ENCODE assay signal across 12 cellular contexts in the genomic region with DNA sequence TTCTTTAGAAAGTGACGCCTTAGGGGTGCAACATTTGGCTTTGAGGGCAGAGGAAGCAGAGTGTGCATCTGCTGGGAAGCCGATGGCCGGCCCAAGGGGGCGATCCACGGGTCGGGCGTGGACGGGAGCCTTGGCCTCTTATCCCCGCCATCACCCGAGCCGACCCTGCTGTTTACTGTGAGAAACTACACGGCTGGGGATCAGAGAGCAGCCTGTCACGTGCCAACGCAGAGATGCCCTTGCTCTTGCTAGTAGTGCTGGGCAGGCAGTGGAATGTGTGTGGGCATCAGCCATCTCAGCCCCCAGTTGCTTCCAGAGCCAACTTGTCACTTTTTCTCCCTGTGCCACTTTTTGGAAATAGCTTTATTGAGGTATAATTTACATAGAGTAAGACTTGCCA. TPM values are rescaled to one million over a fixed set of nuclear protein-coding genes. Genes with fewer than 3 reads are reported as not detected.
DNase-seq lines count a peak whose midpoint lies in the region; ATAC-seq, FAIRE-seq and TF ChIP-seq lines count a peak whose summit lies in the region.
"Had no signal": no experiment of that assay in that cellular context is flagged by ENCODE, and none has a peak within 500 bp of the region (broad histone marks: within the 10 kb centered on the region; RNA-seq: fewer than 3 reads in every experiment).

No MANE protein-coding gene starts in this region.

- no peak overlapping the region for H3K4me3 ChIP-seq in HUES6 (ENCODE audit: low read depth, low read length)
- no peak overlapping the region for H3K4me3 ChIP-seq in spleen
- H3K4me3 ChIP-seq in A673 (ENCODE audit: low read depth, low read length, poor library complexity, severe bottlenecking), result no peak overlapping the region

- H3K9me3 ChIP-seq in HUES6 (ENCODE audit: control insufficient read depth, insufficient read depth, low read depth, low read length) (no peaks in the 10 kb centered on the region), spleen (no peaks in the 10 kb centered on the region), A673 (ENCODE audit: low read depth, low read length, poor library complexity, severe bottlenecking) (no peaks in the 10 kb centered on the region)

- POLR2A ChIA-PET in A673 (lab: Charles Lee; ENCODE audit: low non-redundant PET), result no interaction called here

- DNase-seq in caudate nucleus (lab: John Stamatoyannopoulos, UW) (peak in 16 of 61 donors; percentile 11 to 57 (median 30)), spleen (peak; percentile 31), H54 (ENCODE audit: insufficient read length, low spot score) (no peak), SKM-1 treated with dmso at 0.1 percent for 144 hours (lab: John Stamatoyannopoulos, UW; ENCODE audit: unreplicated experiment) (no peak), A673 (ENCODE audit: low spot score) (no peak)
- DNase-seq: amniotic stem cell; CD8-positive, alpha-beta T cell; NCI-H774; T-helper 1 cell had no signal

- H3K9ac ChIP-seq in HUES6 (ENCODE audit: low read length), result no peak overlapping the region

- no peak for ATAC-seq in HG03432 (IDR thresholded peaks at IDR 0.05; ENCODE audit: unreplicated experiment)
- ATAC-seq: CD8-positive, alpha-beta T cell had no signal

- no peak for FAIRE-seq in H54 (lab: Jason Lieb, UNC)

- no peaks in the 10 kb centered on the region for H3K27me3 ChIP-seq in HUES6 (ENCODE audit: control insufficient read depth, insufficient read depth, low read length)
- no peaks in the 10 kb centered on the region for H3K27me3 ChIP-seq in layer of hippocampus (ENCODE audit: control insufficient read depth, insufficient read depth, low read length)
- no peaks in the 10 kb centered on the region for H3K27me3 ChIP-seq in spleen (replicated peaks in 1 of 7)
- H3K27me3 ChIP-seq in A673 (replicated peaks; ENCODE audit: insufficient read depth, low read depth, low read length, poor library complexity), result no peaks in the 10 kb centered on the region

- H3K4me1 ChIP-seq in HUES6 (ENCODE audit: control insufficient read depth, insufficient read depth, low read length), result peaks cover 28% of the 10 kb centered on the region
- peaks cover 9 to 87% (median 53%) of the 10 kb centered on the region in 6 donors for H3K4me1 ChIP-seq in spleen
- H3K4me1 ChIP-seq in A673 (ENCODE audit: insufficient read depth, low read length, poor library complexity, severe bottlenecking), result peaks cover 46% of the 10 kb centered on the region

- 79 to 86% (median 81%) methylated on average over 14 of the region's 14 CpGs for WGBS in spleen, 5 donors

- H3K27ac ChIP-seq in HUES6 (ENCODE audit: low read depth, low read length) (peak overlapping the region; percentile 66; the same call in 1 of the 2 replicates), caudate nucleus (ENCODE audit: low read depth, low read length) (peak overlapping the region; percentile 100), layer of hippocampus (ENCODE audit: low read depth, low read length) (peak overlapping the region; percentile 97), spleen (peak overlapping the region in 7 of 8 donors; percentile 0 to 82 (median 74)), A673 (ENCODE audit: low read depth, low read length, poor library complexity, severe bottlenecking) (no peak overlapping the region)

- peaks cover 58% of the 10 kb centered on the region for H3K36me3 ChIP-seq in HUES6 (ENCODE audit: control insufficient read depth, insufficient read depth, low read length)
- H3K36me3 ChIP-seq in spleen, result peaks cover 0 to 94% (median 50%) of the 10 kb centered on the region in 6 donors
- peaks cover 3% of the 10 kb centered on the region for H3K36me3 ChIP-seq in A673 (ENCODE audit: insufficient read depth, low read length, poor library complexity, severe bottlenecking)

- BruUV-seq in A673 (replicated peaks; lab: Mats Ljungman, UMichigan), result no TSS peak

- intact Hi-C loops in spleen (cut with DNase I; ENCODE audit: low total_unique reads), result no loop called here
- intact Hi-C loops in A673 (cut with micrococcal nuclease; ENCODE audit: unreplicated experiment), result no loop called here

- CTCF ChIA-PET in A673 (lab: Charles Lee), result interaction anchor here (1.0 kb wide), 1 partner anchor 53 kb away, joined by 3 read pairs; no protein-coding TSS in a partner anchor

- TF ChIP-seq POLR2A in spleen (IDR thresholded peaks at IDR 0.05) (no peak), H54 (IDR thresholded peaks at IDR 0.05; ENCODE audit: low read depth, low read length) (no peak)

- TF ChIP-seq CTCF in spleen (IDR thresholded peaks at IDR 0.05 in 8 of 11, conservative IDR thresholded peaks at IDR 0.05 in 3 of 11) (no peak), A673 (conservative IDR thresholded peaks at IDR 0.05; ENCODE audit: low read depth, low read length) (no peak)

RNA-seq across cellular contexts. Expression of a gene that starts 26.7 kb away (rescaled TPM):
- 100 to 1,000 TPM in 3 of 7 donors, 10 to 100 TPM in 4; 80.4 to 205 (median 90.1) TPM for total RNA-seq in spleen
- polyA plus RNA-seq in spleen, result 10 to 100 TPM; 16.6 to 49.9 (median 30.1) TPM
- 0.95 and 2.4 TPM in 2 replicates for total RNA-seq in A673 (2021)

RNA-seq across cellular contexts. Expression of a gene that starts 27.4 kb away (rescaled TPM):
- total RNA-seq in spleen (100 to 1,000 TPM in 3 of 7 donors, 10 to 100 TPM in 4; 71.6 to 110 (median 82.1) TPM), A673 (2021) (98.1 and 114 TPM in 2 replicates)
- polyA plus RNA-seq in spleen, result 10 to 100 TPM; 53.8 to 76.7 (median 70.4) TPM

RNA-seq across cellular contexts. Expression of a gene that starts 27.6 kb away (rescaled TPM):
- total RNA-seq in spleen, result 10 to 100 TPM; 25.7 to 51.0 (median 37.6) TPM
- 10 to 100 TPM; 28.2 to 48.8 (median 47.4) TPM for polyA plus RNA-seq in spleen
- total RNA-seq in A673 (2021), result 30.6 and 39.0 TPM in 2 replicates

Comparison
In these comparisons a context has a peak if more than half of its experiments do, and no peak if none do; other contexts are left out.
1. RNA of a gene that starts 26.7 kb away (total RNA-seq): 80.4 to 205 TPM in spleen; 0.95 to 2.4 TPM in A673; every median in the first group is over 10 times any median in the second.